ENCODE assay signal across 13 cellular contexts in the genomic region with DNA sequence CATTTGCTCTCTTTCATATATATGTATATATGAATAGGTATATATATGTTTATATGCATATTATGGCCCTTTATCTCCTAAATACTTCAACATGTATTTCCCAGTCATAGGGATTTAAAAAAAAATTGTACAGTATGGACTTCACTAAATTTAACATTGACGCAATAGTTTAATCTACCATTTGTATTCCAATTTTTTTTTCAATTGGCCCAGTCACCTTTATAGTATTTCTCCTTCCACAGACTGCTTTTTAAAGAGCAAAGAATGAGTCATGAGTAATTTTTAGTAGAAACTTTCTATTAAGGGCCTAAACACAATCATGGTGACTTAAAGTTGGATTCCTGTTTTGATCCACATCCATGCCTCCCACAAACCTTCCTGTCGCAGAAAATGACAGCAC. TPM values are rescaled to one million over a fixed set of nuclear protein-coding genes. Genes with fewer than 3 reads are reported as not detected.
DNase-seq lines count a peak whose midpoint lies in the region; ATAC-seq and TF ChIP-seq lines count a peak whose summit lies in the region.
"Had no signal": no experiment of that assay in that cellular context is flagged by ENCODE, and none has a peak within 500 bp of the region (broad histone marks: within the 10 kb centered on the region; RNA-seq: fewer than 3 reads in every experiment).

No MANE protein-coding gene starts in this region.

- CTCF ChIA-PET in CD4-positive, alpha-beta T cell (lab: Charles Lee), result no interaction called here

- POLR2A ChIA-PET in CD4-positive, alpha-beta T cell (lab: Charles Lee), result interaction anchor here (2.1 kb wide), 1 partner anchor 21 kb away, joined by 7 read pairs; a partner anchor contains a TSS

- H3K4me3 Mint-ChIP-seq in CD4-positive, alpha-beta T cell, result no peak overlapping the region

- ATAC-seq in CD4-positive, alpha-beta T cell (ENCODE audit: poor library complexity), result no peak
- peak; percentile 50 for ATAC-seq in sciatic nerve
- ATAC-seq in HG02870 (IDR thresholded peaks at IDR 0.05; ENCODE audit: unreplicated experiment), result no peak

- peaks cover 26% of the 10 kb centered on the region for H3K4me1 ChIP-seq in SJSA1 (replicated peaks)

- intact Hi-C loops in CD4-positive, alpha-beta T cell (cut with DNase I, micrococcal nuclease), result no loop called here
- intact Hi-C loops in sciatic nerve (cut with DNase I), result no loop called here

- H3K4me3 ChIP-seq in SJSA1 (no peak overlapping the region), H7 (ENCODE audit: insufficient read depth, low read depth, low read length) (no peak overlapping the region)

- H3K9me3 ChIP-seq in CD4-positive, alpha-beta T cell (ENCODE audit: control insufficient read depth, low read length), result no peaks in the 10 kb centered on the region
- no peaks in the 10 kb centered on the region for H3K9me3 ChIP-seq in SJSA1 (replicated peaks)

- no peak for TF ChIP-seq CTCF in CD4-positive, alpha-beta T cell (IDR thresholded peaks at IDR 0.05)

- H3K9me3 Mint-ChIP-seq in CD4-positive, alpha-beta T cell, result no peaks in the 10 kb centered on the region

- H3K4me1 Mint-ChIP-seq in CD4-positive, alpha-beta T cell (ENCODE audit: low read depth), result peaks cover 61% of the 10 kb centered on the region

- no peaks in the 10 kb centered on the region for H3K27me3 ChIP-seq in CD4-positive, alpha-beta T cell (ENCODE audit: control insufficient read depth, insufficient read depth, low read length)
- no peaks in the 10 kb centered on the region for H3K27me3 ChIP-seq in SJSA1 (replicated peaks)
- H3K27me3 ChIP-seq in H7 (ENCODE audit: control insufficient read depth, insufficient read depth, low read length), result no peaks in the 10 kb centered on the region

- H3K36me3 ChIP-seq in SJSA1 (peaks cover 9% of the 10 kb centered on the region; the same call in 1 of the 2 replicates), H7 (replicated peaks; ENCODE audit: control insufficient read depth, insufficient read depth, low read length) (no peaks in the 10 kb centered on the region)

- no peak for DNase-seq in CD4-positive, alpha-beta T cell
- DNase-seq in SJSA1 (ENCODE audit: low read depth in 1 of 2, low spot score in 2 of 2) (peak in 1 of 2 experiments; percentile 76), fibroblast of gingiva (ENCODE audit: low read depth) (peak; percentile 60), sciatic nerve (ENCODE audit: low spot score) (no peak), H7 (no peak), NCI-H345 (lab: John Stamatoyannopoulos, UW) (no peak), NCI-H524 (lab: John Stamatoyannopoulos, UW) (no peak)
- DNase-seq: activated CD4-positive, alpha-beta T cell treated with anti-CD3 and anti-CD28 coated beads, Interleukin-2, amount 50 U/mL, for 48 hours; amygdala; COR-L47; NCI-H2227 treated with DMSO at 0.1 percent for 48 hours; stimulated activated naive CD4-positive, alpha-beta T cell treated with Interleukin-2 at 50 U/mL for 16 hours had no signal

- peaks cover 20% of the 10 kb centered on the region for H3K36me3 Mint-ChIP-seq in CD4-positive, alpha-beta T cell (ENCODE audit: low read depth)

- H3K27ac Mint-ChIP-seq in CD4-positive, alpha-beta T cell, result peak overlapping the region; percentile 28

- no peak overlapping the region for H3K27ac ChIP-seq in CD4-positive, alpha-beta T cell (ENCODE audit: low read depth, low read length)
- peak overlapping the region; percentile 87 for H3K27ac ChIP-seq in SJSA1

- no peaks in the 10 kb centered on the region for H3K27me3 Mint-ChIP-seq in CD4-positive, alpha-beta T cell

RNA-seq across cellular contexts. Expression of a gene that starts 20.5 kb away (rescaled TPM):
- 100 to 1,000 TPM; 134 to 148 TPM for total RNA-seq in CD4-positive, alpha-beta T cell
- total RNA-seq in SJSA1 (2014; rRNA removed; shearing (Covaris generic)), result 32.3 and 45.0 TPM in 2 replicates
- 136 TPM for total RNA-seq in sciatic nerve
- total RNA-seq in H7 (2014; rRNA removed; shearing (Covaris generic)), result 14.1 and 17.7 TPM in 2 replicates
